In the genomic region with DNA sequence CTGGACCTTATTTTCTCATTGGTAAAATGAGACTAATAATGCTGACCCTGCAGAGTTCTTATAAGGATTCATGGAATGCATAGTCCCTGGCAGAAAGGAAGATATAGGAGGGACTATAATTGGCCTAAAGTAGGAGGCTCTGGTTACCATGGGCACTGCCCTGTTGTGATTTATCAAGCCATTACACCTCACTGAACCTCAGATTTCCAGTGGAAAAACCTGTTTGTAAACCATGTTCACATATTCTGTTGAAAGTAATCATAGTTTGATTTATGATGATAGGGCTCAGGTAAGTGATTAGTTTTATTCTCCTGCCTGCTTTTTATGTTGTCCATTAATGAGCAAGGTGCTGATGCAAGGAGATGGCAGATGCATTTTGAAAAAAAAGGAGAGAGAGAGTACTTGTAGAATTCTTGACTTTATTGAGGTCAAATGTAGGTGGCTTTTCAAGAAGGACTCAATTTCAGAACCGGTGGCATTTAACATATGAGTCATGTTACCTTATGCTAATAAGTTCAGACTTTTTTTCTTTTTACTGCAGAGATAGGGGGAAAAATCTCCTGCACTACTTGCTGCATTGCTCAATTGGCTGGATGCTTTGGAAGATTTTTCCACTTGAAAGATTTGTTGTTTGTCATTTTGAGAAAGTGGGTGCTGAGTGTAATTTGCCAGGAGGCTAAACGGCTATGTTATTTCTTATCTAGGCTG, we compare ENCODE assay signal across 1 cellular context.
TF ChIP-seq lines count a peak whose summit lies in the region.

No MANE protein-coding gene starts in this region.

TF ChIP-seq in HepG2, 621 proteins besides CTCF, POLR2A, EP300 and RAD21 (continued from another document):
- TF ChIP-seq KDM5A (IDR thresholded peaks at IDR 0.05; ENCODE audit: borderline replicate concordance, low read length) (no peak), JDP2 (CRISPR knock-in tag; IDR thresholded peaks at IDR 0.05; ENCODE audit: borderline replicate concordance) (no peak)
